ENCODE assay signal across 9 cellular contexts in the genomic region with DNA sequence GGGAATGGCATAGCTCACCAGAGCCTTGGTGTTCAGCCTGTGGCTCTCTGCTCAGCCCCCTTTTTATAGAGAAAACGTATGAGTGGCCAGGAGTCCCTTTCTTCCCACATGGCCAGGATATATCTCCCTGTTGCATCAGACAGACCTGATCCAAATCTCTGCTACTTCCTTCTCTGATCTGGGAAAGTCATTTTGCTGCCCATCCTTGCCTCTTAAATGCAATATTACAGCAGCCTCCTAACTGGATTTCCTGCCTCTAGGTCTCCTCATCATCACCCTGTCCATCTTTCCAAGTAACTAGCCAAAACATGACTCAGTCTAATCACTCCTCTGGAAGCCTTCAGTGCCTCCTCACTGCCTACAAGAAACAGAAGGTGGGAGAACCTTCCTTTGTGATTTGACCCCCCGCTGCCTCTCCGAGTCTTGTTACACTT. TPM values are rescaled to one million over a fixed set of nuclear protein-coding genes. Genes with fewer than 3 reads are reported as not detected.
DNase-seq lines count a peak whose midpoint lies in the region; ATAC-seq and TF ChIP-seq lines count a peak whose summit lies in the region.
"Had no signal": no experiment of that assay in that cellular context is flagged by ENCODE, and none has a peak within 500 bp of the region (broad histone marks: within the 10 kb centered on the region; RNA-seq: fewer than 3 reads in every experiment).

No MANE protein-coding gene starts in this region.

- intact Hi-C loops in ascending aorta (cut with DNase I) = loop anchor here (5.0 kb wide), 1 partner anchor 53 kb away; no protein-coding TSS in a partner anchor

- H3K36me3 ChIP-seq in HEK293 (ENCODE audit: control insufficient read depth in 2 of 2, insufficient read depth in 1 of 2, low read length in 2 of 2) (no peaks in the 10 kb centered on the region), ascending aorta (no peaks in the 10 kb centered on the region)

- POLR2A ChIA-PET in HEK293 (lab: Yijun Ruan, JAX) = no interaction called here

- H3K27ac ChIP-seq in HEK293 (ENCODE audit: extremely low read depth, low read depth, low read length) (no peak overlapping the region), ascending aorta (peak overlapping the region; percentile 70 to 76), foreskin keratinocyte (no peak overlapping the region)

- no peaks in the 10 kb centered on the region for H3K9me3 ChIP-seq in HEK293 (ENCODE audit: control insufficient read depth, insufficient read depth, low read depth, low read length)
- no peaks in the 10 kb centered on the region for H3K9me3 ChIP-seq in ascending aorta

- CTCF ChIA-PET in HEK293 (lab: Yijun Ruan, JAX) = interaction anchor here (0.6 kb wide), 1 partner anchor 93 kb away, joined by 3 read pairs; no protein-coding TSS in a partner anchor

- H3K4me1 ChIP-seq in HEK293 (ENCODE audit: control insufficient read depth, insufficient read depth, low read length) (no peaks in the 10 kb centered on the region), ascending aorta (peaks cover 9 to 31% of the 10 kb centered on the region in 2 donors), foreskin keratinocyte (peaks cover 2% of the 10 kb centered on the region)

- ATAC-seq in foreskin keratinocyte = peak; percentile 54
- ATAC-seq in HG03565 (IDR thresholded peaks at IDR 0.05; ENCODE audit: unreplicated experiment) = no peak
- ATAC-seq in GM18867 (IDR thresholded peaks at IDR 0.05; ENCODE audit: unreplicated experiment) = no peak

- TF ChIP-seq CTCF in HEK293 (tag by site-specific recombination; IDR thresholded peaks at IDR 0.05) (no peak), ascending aorta (IDR thresholded peaks at IDR 0.05) (no peak), foreskin keratinocyte (conservative IDR thresholded peaks at IDR 0.05) (no peak)

- H3K4me3 ChIP-seq in HEK293 (ENCODE audit: low read depth, low read length) (no peak overlapping the region), ascending aorta (no peak overlapping the region)

- no peak for DNase-seq in ascending aorta (ENCODE audit: low spot score in 2 of 2)
- DNase-seq in foreskin keratinocyte = no peak
- peak; percentile 47 for DNase-seq in stromal cell of bone marrow (ENCODE audit: low read depth)
- DNase-seq in NCI-H2196 treated with DMSO at 0.1 percent for 48 hours (lab: John Stamatoyannopoulos, UW; ENCODE audit: unreplicated experiment) = no peak
- DNase-seq in GM19240 (ENCODE audit: insufficient read length, low spot score) = no peak
- DNase-seq: NCI-H2081 had no signal

- H3K27me3 ChIP-seq in ascending aorta = no peaks in the 10 kb centered on the region
- no peaks in the 10 kb centered on the region for H3K27me3 ChIP-seq in foreskin keratinocyte

TF ChIP-seq in HEK293, 187 proteins besides CTCF, POLR2A, EP300 and RAD21:
- TF ChIP-seq ZFHX2 (tag by site-specific recombination; conservative IDR thresholded peaks at IDR 0.05) = 0 out of 2 replicates have a peak, but pooled peaks have one; percentile 22
- TF ChIP-seq ZNF239 (tag by site-specific recombination; IDR thresholded peaks at IDR 0.05) = no peak
- peak; percentile 35; the same call in 1 of the 2 replicates for TF ChIP-seq ZBTB17 (tag by site-specific recombination; IDR thresholded peaks at IDR 0.05)
- no peak for TF ChIP-seq ZNF423 (tag by site-specific recombination; IDR thresholded peaks at IDR 0.05)

RNA-seq across cellular contexts. Expression of a gene that starts 43.0 kb away (rescaled TPM):
- 80.9 TPM for total RNA-seq in ascending aorta
- total RNA-seq in foreskin keratinocyte = 52.9 and 54.7 TPM in 2 replicates
- 31.4 and 35.8 TPM in 2 replicates for polyA plus RNA-seq in foreskin keratinocyte

Comparison
In these comparisons a context has a peak if more than half of its experiments do, and no peak if none do; other contexts are left out.
1. H3K27ac ChIP-seq: peak in ascending aorta (2 of 2); none in HEK293 (single experiment) and foreskin keratinocyte (single experiment).